Comparison of ENCODE assay signal across 10 cellular contexts in genomic region chr2:12666445-12666844, GRCh38.
"Had no signal": no experiment of that assay in that cellular context is flagged by ENCODE, and none has a peak within 500 bp of the region (broad histone marks: within the 10 kb centered on the region; RNA-seq: fewer than 3 reads in every experiment).

No MANE protein-coding gene starts in this region.

- H3K9me3 ChIP-seq: HAP-1 had no signal

- H3K9ac ChIP-seq: GM23248 had no signal

- H3K27ac Mint-ChIP-seq: GM23338, H9, HFFc6 had no signal

- H2AFZ ChIP-seq: GM23248, GM23338 had no signal

- ATAC-seq: GM23338, HCT116 had no signal

- H3K27ac ChIP-seq: GM23248 had no signal

- DNase-seq: GM23248, GOT3, H7, H9, HCEC 1CT, HFFc6 had no signal

- H3K4me1 ChIP-seq: HAP-1 had no signal

- H3K4me3 ChIP-seq: GM23248, GM23338, HAP-1 had no signal

- H3K4me3 Mint-ChIP-seq: GM23338, H9, HFFc6 had no signal

- FAIRE-seq: H54 had no signal

- H3K36me3 ChIP-seq: HAP-1 had no signal

- H3K4me2 ChIP-seq: GM23338 had no signal
